9 cellular contexts compared by ENCODE assay signal in the genomic region with DNA sequence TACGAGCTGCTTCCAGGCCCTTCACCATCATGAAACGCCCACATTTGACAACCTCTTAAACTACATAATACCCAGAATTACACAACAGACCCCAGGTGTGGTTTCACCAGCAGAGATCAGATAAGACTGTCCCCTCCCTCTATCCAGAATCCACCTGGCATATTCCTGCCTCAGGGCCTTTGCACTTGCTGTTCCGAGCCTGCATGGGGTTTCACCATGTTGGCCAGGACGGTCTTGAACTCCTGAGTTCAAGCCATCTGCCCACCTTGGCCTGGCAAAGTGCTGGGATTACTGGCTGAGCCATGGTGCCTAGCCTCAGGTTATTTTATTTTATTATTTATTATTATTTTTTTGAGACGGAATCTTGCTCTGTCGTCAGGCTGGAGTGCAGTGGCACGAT.
"Had no signal": no experiment of that assay in that cellular context is flagged by ENCODE, and none has a peak within 500 bp of the region (broad histone marks: within the 10 kb centered on the region; RNA-seq: fewer than 3 reads in every experiment).

No MANE protein-coding gene starts in this region.

- ATAC-seq: HCT116, HepG2 had no signal

- H3K4me1 ChIP-seq: HAP-1 had no signal

- H3K36me3 ChIP-seq: HAP-1 had no signal

- H3K9me3 ChIP-seq: HAP-1 had no signal

- H2AFZ ChIP-seq: GM23248 had no signal

- H3K4me3 ChIP-seq: GM23248, HAP-1 had no signal

- H3K27ac ChIP-seq: GM23248, HL-60, KMS-11 had no signal

- H3K9ac ChIP-seq: GM23248, KMS-11 had no signal

- DNase-seq: GM23248, GOT3, H7, KBM-7 had no signal

- H3K4me2 ChIP-seq: KMS-11 had no signal
